In genomic region chr1:118954286-118954890, GRCh38 we compare ENCODE assay signal across 32 cellular contexts. TPM values are rescaled to one million over a fixed set of nuclear protein-coding genes. Genes with fewer than 3 reads are reported as not detected.
DNase-seq lines count a peak whose midpoint lies in the region; ATAC-seq, FAIRE-seq and TF ChIP-seq lines count a peak whose summit lies in the region.
"Had no signal": no experiment of that assay in that cellular context is flagged by ENCODE, and none has a peak within 500 bp of the region (broad histone marks: within the 10 kb centered on the region; RNA-seq: fewer than 3 reads in every experiment).

No MANE protein-coding gene starts in this region.

- peaks cover 2 to 5% of the 10 kb centered on the region in 2 donors for H3K27me3 Mint-ChIP-seq in T-cell
- H3K27me3 Mint-ChIP-seq in naive thymus-derived CD8-positive, alpha-beta T cell = peaks cover 0 to 22% (median 5%) of the 10 kb centered on the region in 5 donors
- H3K27me3 Mint-ChIP-seq: CD4-positive, alpha-beta memory T cell had no signal

- TF ChIP-seq CTCF in fibroblast of the aortic adventitia (IDR thresholded peaks at IDR 0.05; ENCODE audit: insufficient read depth, low read length) (no peak), gastrocnemius medialis (IDR thresholded peaks at IDR 0.05 in 4 of 5, conservative IDR thresholded peaks at IDR 0.05 in 1 of 5) (no peak)

- no peak overlapping the region for H3K27ac Mint-ChIP-seq in T-cell
- H3K27ac Mint-ChIP-seq in naive thymus-derived CD8-positive, alpha-beta T cell = no peak overlapping the region
- H3K27ac Mint-ChIP-seq: CD4-positive, alpha-beta memory T cell had no signal

- FAIRE-seq in RCC 7860 (lab: Jason Lieb, UNC) (no peak), frontal cortex (lab: Jason Lieb, UNC) (no peak)
- FAIRE-seq: GM12891, H54 had no signal

- CTCF ChIA-PET in T-cell (lab: Charles Lee) = interaction anchor here in 1 of 2 donors (0.6 kb wide), 1 partner anchor 642 kb away, joined by 4 read pairs; no protein-coding TSS in a partner anchor

- no peak for ATAC-seq in gastrocnemius medialis
- ATAC-seq in T-cell (replicated peaks in 1 of 4) = no peak
- no peak for ATAC-seq in naive thymus-derived CD8-positive, alpha-beta T cell
- ATAC-seq: PC-3, Right ventricle myocardium inferior, SK-N-SH treated with all-trans-retinoic acid at 6 μM for 48 hours had no signal

- intact Hi-C loops in gastrocnemius medialis (cut with DNase I; ENCODE audit: low total_unique reads) = no loop called here

- peak overlapping the region; percentile 83 to 93 (median 88) for H3K27ac ChIP-seq in gastrocnemius medialis
- H3K27ac ChIP-seq: BLaER1 treated with 17β-estradiol and CSF1 and Interleukin-3, amounts not matched to agents 10 nM and 100 nM; SJCRH30 had no signal

- H3K27me3 ChIP-seq in gastrocnemius medialis = no peaks in the 10 kb centered on the region
- H3K27me3 ChIP-seq: BLaER1 treated with 17β-estradiol and CSF1 and Interleukin-3, amounts not matched to agents 10 nM and 100 nM; MG63; SJCRH30 had no signal

- H3K4me3 Mint-ChIP-seq in T-cell = no peak overlapping the region
- H3K4me3 Mint-ChIP-seq in naive thymus-derived CD8-positive, alpha-beta T cell = no peak overlapping the region
- H3K4me3 Mint-ChIP-seq: CD4-positive, alpha-beta memory T cell had no signal

- H3K4me3 ChIP-seq in fibroblast of the aortic adventitia (ENCODE audit: low read depth, low read length) = no peak overlapping the region
- no peak overlapping the region for H3K4me3 ChIP-seq in gastrocnemius medialis
- H3K4me3 ChIP-seq: BLaER1 treated with 17β-estradiol and CSF1 and Interleukin-3, amounts not matched to agents 10 nM and 100 nM; MG63; SJCRH30 had no signal

- H3K36me3 ChIP-seq in gastrocnemius medialis = no peaks in the 10 kb centered on the region
- H3K36me3 ChIP-seq: BLaER1 treated with 17β-estradiol and CSF1 and Interleukin-3, amounts not matched to agents 10 nM and 100 nM had no signal

- TF ChIP-seq POLR2A in gastrocnemius medialis (IDR thresholded peaks at IDR 0.05) = no peak

- H3K4me1 Mint-ChIP-seq in T-cell = no peaks in the 10 kb centered on the region
- no peaks in the 10 kb centered on the region for H3K4me1 Mint-ChIP-seq in naive thymus-derived CD8-positive, alpha-beta T cell
- H3K4me1 Mint-ChIP-seq: CD4-positive, alpha-beta memory T cell had no signal

- H3K9me3 Mint-ChIP-seq in T-cell = peaks cover 0 to 4% (median 4%) of the 10 kb centered on the region in 3 donors
- peaks cover 0 to 10% (median 1%) of the 10 kb centered on the region in 9 donors for H3K9me3 Mint-ChIP-seq in naive thymus-derived CD8-positive, alpha-beta T cell

- in situ Hi-C loops in gastrocnemius medialis (cut with MboI; ENCODE audit: low sequenced_read_pairs in 4 of 4) = loop anchor here in 1 of 4 donors (25.0 kb wide), 1 partner anchor 667 kb away; no protein-coding TSS in a partner anchor

- H3K4me1 ChIP-seq in gastrocnemius medialis = peaks cover 76 to 78% of the 10 kb centered on the region in 2 donors

- DNase-seq in EH (ENCODE audit: low read depth) (peak; percentile 57), RCC 7860 (ENCODE audit: low spot score) (peak; percentile 12), fibroblast of the aortic adventitia (ENCODE audit: low read depth) (peak; percentile 68), gastrocnemius medialis (no peak), frontal cortex (ENCODE audit: low spot score in 2 of 2) (no peak), T-cell (no peak), pons (ENCODE audit: low spot score) (no peak)
- DNase-seq in naive thymus-derived CD8-positive, alpha-beta T cell = no peak
- DNase-seq: AML-193; CD4-positive, alpha-beta memory T cell; COR-L47; DMS53; GF-D8; KBM-7; MG63; NCI-H1105 treated with DMSO at 0.1 percent for 48 hours; NCI-H146; NCI-H1930; NCI-H2107; NCI-H446; NCI-H524 treated with DMSO at 0.1 percent for 48 hours; NCI-H774; NK-92 treated with Interleukin-12 subunit alpha and Interleukin-12 subunit beta, amount 100 ng/mL, for 24 hours; PC-3; SJCRH30 had no signal

- H3K36me3 Mint-ChIP-seq in T-cell = no peaks in the 10 kb centered on the region
- peaks cover 0 to 3% (median 0%) of the 10 kb centered on the region in 3 donors for H3K36me3 Mint-ChIP-seq in naive thymus-derived CD8-positive, alpha-beta T cell

- POLR2A ChIA-PET in T-cell (lab: Charles Lee) = no interaction called here
- POLR2A ChIA-PET in naive thymus-derived CD8-positive, alpha-beta T cell (lab: Charles Lee) = no interaction called here

- no peaks in the 10 kb centered on the region for H3K9me3 ChIP-seq in gastrocnemius medialis
- H3K9me3 ChIP-seq: BLaER1 treated with 17β-estradiol and CSF1 and Interleukin-3, amounts not matched to agents 10 nM and 100 nM; MG63; SJCRH30 had no signal

RNA-seq across cellular contexts. Expression of gene TBX15, which starts 33.8 kb away (rescaled TPM):
- 0.33 and 0.63 TPM in 2 replicates for total RNA-seq in fibroblast of the aortic adventitia (ENCODE audit: low replicate concordance)
- 100 to 1,000 TPM in 3 of 4 donors, 10 to 100 TPM in 1; 91.4 to 275 (median 245) TPM for total RNA-seq in gastrocnemius medialis
- 0.82 TPM for total RNA-seq in frontal cortex
- under 1 TPM in 1 of 5 donors, not detected in 4; 0.12 TPM for total RNA-seq in T-cell
- total RNA-seq in naive thymus-derived CD8-positive, alpha-beta T cell = not detected
- not detected for polyA plus RNA-seq in naive thymus-derived CD8-positive, alpha-beta T cell
- total RNA-seq: A172; CD4-positive, alpha-beta memory T cell had no signal
- polyA plus RNA-seq: AG04450 had no signal

Comparison
In these comparisons a context has a peak if more than half of its experiments do, and no peak if none do; other contexts are left out.
1. DNase-seq: peak in EH (single experiment), RCC 7860 (single experiment) and fibroblast of the aortic adventitia (single experiment); none in gastrocnemius medialis (0 of 2), frontal cortex (0 of 2), T-cell (0 of 34), naive thymus-derived CD8-positive, alpha-beta T cell (0 of 10) and pons (single experiment).
2. RNA of gene TBX15, which starts 33.8 kb away (total RNA-seq): 91.4 to 275 TPM in gastrocnemius medialis; 0.82 TPM in frontal cortex (single experiment), 0.33 to 0.63 TPM in fibroblast of the aortic adventitia, 0.12 TPM in T-cell and not detected in naive thymus-derived CD8-positive, alpha-beta T cell; every median in the first group is over 10 times any median in the second.